Comparison of ENCODE assay signal across 1 cellular context in genomic region chr5:141208478-141208877, GRCh38.
TF ChIP-seq lines count a peak whose summit lies in the region.

TSS of gene PCDHB12 (plus strand) at chr5:141208719. CDS start at chr5:141208908, 189 bp downstream.

TF ChIP-seq in liver, 16 proteins besides CTCF, POLR2A, EP300 and RAD21 (continued from another document):
- TF ChIP-seq REST (IDR thresholded peaks at IDR 0.05) (no peak), HNF4A (conservative IDR thresholded peaks at IDR 0.05) (no peak), RXRA (IDR thresholded peaks at IDR 0.05) (no peak), TAF1 (conservative IDR thresholded peaks at IDR 0.05) (no peak)
